8 cellular contexts compared by ENCODE assay signal in the genomic region with DNA sequence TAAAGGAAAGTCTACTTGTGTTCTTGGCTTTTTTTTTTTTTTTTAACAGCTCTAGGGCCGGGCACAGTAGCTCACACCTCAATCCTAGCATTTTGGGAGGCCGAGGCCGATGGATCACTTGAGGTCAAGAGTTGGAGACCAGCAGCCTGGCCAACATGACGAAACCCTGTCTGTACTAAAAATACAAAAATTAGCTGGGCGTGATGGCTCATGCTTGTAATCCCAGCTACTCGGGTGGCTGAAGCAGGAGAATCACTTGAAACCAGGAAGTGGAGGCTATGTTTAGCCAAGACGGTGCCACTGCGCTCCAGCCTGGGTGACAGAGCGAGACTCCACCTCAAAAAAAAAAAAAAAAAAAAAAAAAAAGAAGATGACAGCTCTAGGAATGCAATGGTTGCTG.
A peak's percentile ranks its signal among the peaks of the same experiment; 100 is the strongest.
DNase-seq lines count a peak whose midpoint lies in the region; FAIRE-seq and TF ChIP-seq lines count a peak whose summit lies in the region.
"Not testable (repeated sequence)": the region's sequence is repeated elsewhere in the genome, so short reads cannot be mapped to it uniquely, and the experiment has no call there.

No MANE protein-coding gene starts in this region.

- intact Hi-C loops in thyroid gland (cut with DNase I), result not testable (repeated sequence)

- WGBS in thyroid gland, 2 donors, result 22 to 33% methylated on average over 9 of the region's 9 CpGs

- not testable (repeated sequence) for TF ChIP-seq POLR2A in thyroid gland (IDR thresholded peaks at IDR 0.05)

- H3K27ac ChIP-seq in thyroid gland, result peak overlapping the region; percentile 91 to 98 (median 98)

- H3K4me1 ChIP-seq in thyroid gland, result peaks cover 26% of the 10 kb centered on the region in 2 donors

- H3K27me3 ChIP-seq in bronchial epithelial cell (ENCODE audit: control insufficient read depth, insufficient read depth, low read length); thyroid gland: not testable (repeated sequence)

- DNase-seq in A172 (ENCODE audit: low spot score) (peak; percentile 54), DMS79 (lab: John Stamatoyannopoulos, UW) (peak; percentile 35), M059J (ENCODE audit: low read depth) (peak; percentile 46), NCI-H2029 (lab: John Stamatoyannopoulos, UW) (peak; percentile 77), NCI-H774 (lab: John Stamatoyannopoulos, UW) (peak; percentile 26), bronchial epithelial cell (ENCODE audit: low read depth) (peak; percentile 31), myocyte (ENCODE audit: low read depth) (peak; percentile 21), thyroid gland (peak; percentile 92 to 93)

- H3K4me3 ChIP-seq in bronchial epithelial cell (ENCODE audit: low read depth, low read length); thyroid gland (replicated peaks in 1 of 3): not testable (repeated sequence)

- H3K36me3 ChIP-seq in bronchial epithelial cell (ENCODE audit: control insufficient read depth, insufficient read depth, low read length); thyroid gland: not testable (repeated sequence)

- not testable (repeated sequence) for H3K9me3 ChIP-seq in thyroid gland

- not testable (repeated sequence) for FAIRE-seq in bronchial epithelial cell (lab: Jason Lieb, UNC)

- not testable (repeated sequence) for TF ChIP-seq CTCF in bronchial epithelial cell (IDR thresholded peaks at IDR 0.05; ENCODE audit: insufficient read depth, low read length, severe bottlenecking); thyroid gland (IDR thresholded peaks at IDR 0.05)

Comparison
In these comparisons a context has a peak if more than half of its experiments do, and no peak if none do; other contexts are left out.
1. DNase-seq: peak in every context shown above with its lines; median percentile 92 in thyroid gland; 77 in NCI-H2029; 54 in A172; 46 in M059J; 35 in DMS79; 31 in bronchial epithelial cell; 26 in NCI-H774; 21 in myocyte.